8 cellular contexts compared by ENCODE assay signal in genomic region chr7:72879079-72879736, GRCh38. TPM values are rescaled to one million over a fixed set of nuclear protein-coding genes. Genes with fewer than 3 reads are reported as not detected.
DNase-seq lines count a peak whose midpoint lies in the region; ATAC-seq lines count a peak whose summit lies in the region.
"Not testable (repeated sequence)": the region's sequence is repeated elsewhere in the genome, so short reads cannot be mapped to it uniquely, and the experiment has no call there.

No MANE protein-coding gene starts in this region.

- POLR2A ChIA-PET in activated CD4-positive, alpha-beta T cell treated with anti-CD3 and anti-CD28 coated beads, Interleukin-2, amount 10 ng/mL, durations not matched to agents 7 days and 5 days (lab: Charles Lee), result not testable (repeated sequence)

- H3K4me3 Mint-ChIP-seq in activated CD4-positive, alpha-beta T cell treated with anti-CD3 and anti-CD28 coated beads, Interleukin-2, amount 10 ng/mL, durations not matched to agents 7 days and 5 days, result peak overlapping the region; percentile 97

- DNase-seq in C1 segment of cervical spinal cord (lab: John Stamatoyannopoulos, UW) (peak; percentile 10 to 87 (median 76)), NCI-H69 (lab: John Stamatoyannopoulos, UW) (peak; percentile 89), cortex of kidney (lab: John Stamatoyannopoulos, UW) (peak; percentile 83), left kidney (ENCODE audit: low read depth, low spot score) (peak; percentile 93)
- DNase-seq in activated CD4-positive, alpha-beta T cell treated with anti-CD3 and anti-CD28 coated beads, Interleukin-2, amount 10 ng/mL, durations not matched to agents 7 days and 5 days, result peak; percentile 81
- DNase-seq in stimulated activated CD4-positive, alpha-beta T cell treated with anti-CD3 and anti-CD28 coated beads, Interleukin-1b, Interleukin-23, amount 100 ng/mL, for 24 hours (ENCODE audit: low read depth in 4 of 4, low spot score in 1 of 4), result peak; percentile 38 to 66 (median 51)

- H3K27me3 Mint-ChIP-seq in activated CD4-positive, alpha-beta T cell treated with anti-CD3 and anti-CD28 coated beads, Interleukin-2, amount 10 ng/mL, durations not matched to agents 7 days and 5 days, result not testable (repeated sequence)

- ATAC-seq in GM19328 (IDR thresholded peaks at IDR 0.05; ENCODE audit: unreplicated experiment) (peak; percentile 100), HG03457 (IDR thresholded peaks at IDR 0.05; ENCODE audit: unreplicated experiment) (peak; percentile 99)

- H3K4me1 Mint-ChIP-seq in activated CD4-positive, alpha-beta T cell treated with anti-CD3 and anti-CD28 coated beads, Interleukin-2, amount 10 ng/mL, durations not matched to agents 7 days and 5 days, result peaks cover 14% of the 10 kb centered on the region

- H3K9me3 Mint-ChIP-seq in activated CD4-positive, alpha-beta T cell treated with anti-CD3 and anti-CD28 coated beads, Interleukin-2, amount 10 ng/mL, durations not matched to agents 7 days and 5 days, result not testable (repeated sequence)

- peaks cover 22% of the 10 kb centered on the region for H3K36me3 Mint-ChIP-seq in activated CD4-positive, alpha-beta T cell treated with anti-CD3 and anti-CD28 coated beads, Interleukin-2, amount 10 ng/mL, durations not matched to agents 7 days and 5 days (ENCODE audit: low read depth)

- peak overlapping the region; percentile 98 for H3K27ac Mint-ChIP-seq in activated CD4-positive, alpha-beta T cell treated with anti-CD3 and anti-CD28 coated beads, Interleukin-2, amount 10 ng/mL, durations not matched to agents 7 days and 5 days

- CTCF ChIA-PET in activated CD4-positive, alpha-beta T cell treated with anti-CD3 and anti-CD28 coated beads, Interleukin-2, amount 10 ng/mL, durations not matched to agents 7 days and 5 days (lab: Charles Lee), result not testable (repeated sequence)

RNA-seq across cellular contexts. Expression of gene POM121, which starts 45.7 kb away (rescaled TPM):
- 10 to 100 TPM; 55.0 to 59.6 TPM for total RNA-seq in activated CD4-positive, alpha-beta T cell treated with anti-CD3 and anti-CD28 coated beads, Interleukin-2, amount 10 ng/mL, durations not matched to agents 7 days and 5 days

RNA-seq across cellular contexts. Expression of gene TYW1B, which starts 51.2 kb away (rescaled TPM):
- total RNA-seq in activated CD4-positive, alpha-beta T cell treated with anti-CD3 and anti-CD28 coated beads, Interleukin-2, amount 10 ng/mL, durations not matched to agents 7 days and 5 days, result 1 to 10 TPM; 4.5 to 4.6 TPM

Comparison
In these comparisons a context has a peak if more than half of its experiments do, and no peak if none do; other contexts are left out.
1. Peak in every context shown above with its lines: DNase-seq and ATAC-seq.